Comparison of ENCODE assay signal across 10 cellular contexts in the genomic region with DNA sequence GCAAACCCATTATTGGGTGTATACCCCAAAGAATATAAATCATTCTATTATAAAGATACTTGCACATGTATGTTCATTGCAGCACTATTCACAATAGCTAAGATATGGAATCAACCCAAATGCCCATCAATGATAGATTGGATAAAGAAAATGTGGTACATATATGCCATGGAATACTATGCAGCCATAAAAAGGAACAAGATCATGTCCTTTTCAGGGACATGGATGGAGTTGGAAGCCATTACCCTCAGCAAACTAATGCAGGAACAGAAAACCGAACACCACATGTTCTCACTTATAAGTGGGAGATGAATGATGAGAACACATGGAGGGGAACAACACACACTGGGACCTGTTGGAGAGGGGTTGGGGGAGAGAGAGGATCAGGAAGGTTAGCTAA. TPM values are rescaled to one million over a fixed set of nuclear protein-coding genes. Genes with fewer than 3 reads are reported as not detected.
DNase-seq lines count a peak whose midpoint lies in the region; ATAC-seq and TF ChIP-seq lines count a peak whose summit lies in the region.
"Not testable (repeated sequence)": the region's sequence is repeated elsewhere in the genome, so short reads cannot be mapped to it uniquely, and the experiment has no call there.
"Had no signal": no experiment of that assay in that cellular context is flagged by ENCODE, and none has a peak within 500 bp of the region (broad histone marks: within the 10 kb centered on the region; RNA-seq: fewer than 3 reads in every experiment).

No MANE protein-coding gene starts in this region.

- not testable (repeated sequence) for H3K27ac ChIP-seq in CD4-positive, alpha-beta T cell (ENCODE audit: low read depth, low read length); CD8-positive, alpha-beta memory T cell (ENCODE audit: low read depth, low read length)

- not testable (repeated sequence) for H3K4me3 Mint-ChIP-seq in CD4-positive, alpha-beta T cell; T-cell; activated CD8-positive, alpha-beta T cell treated with anti-CD3 and anti-CD28 coated beads for 36 hours; activated naive CD8-positive, alpha-beta T cell treated with anti-CD3 and anti-CD28 coated beads for 36 hours; stimulated activated naive CD8-positive, alpha-beta T cell treated with anti-CD3 and anti-CD28 coated beads, Interleukin-15, Interleukin-2, amounts not matched to agents 100 ng/mL and 50 ng/mL, for 24 hours
- H3K4me3 Mint-ChIP-seq in CD8-positive, alpha-beta memory T cell = peak overlapping the region in 6 of 7 donors; percentile 13 to 86 (median 37)
- peak overlapping the region; percentile 93 for H3K4me3 Mint-ChIP-seq in activated T-helper 17 cell treated with anti-CD3 and anti-CD28 coated beads, Interleukin-2, amount 50 U/mL, for 72 hours
- peak overlapping the region; percentile 73 for H3K4me3 Mint-ChIP-seq in central memory CD8-positive, alpha-beta T cell

- H3K27ac Mint-ChIP-seq in CD4-positive, alpha-beta T cell = peak overlapping the region; percentile 83
- H3K27ac Mint-ChIP-seq in CD8-positive, alpha-beta memory T cell = peak overlapping the region; percentile 21 to 95 (median 78)
- peak overlapping the region; percentile 53 to 99 for H3K27ac Mint-ChIP-seq in T-cell
- H3K27ac Mint-ChIP-seq in activated CD8-positive, alpha-beta T cell treated with anti-CD3 and anti-CD28 coated beads for 36 hours = peak overlapping the region; percentile 34
- peak overlapping the region; percentile 32 for H3K27ac Mint-ChIP-seq in activated T-helper 17 cell treated with anti-CD3 and anti-CD28 coated beads, Interleukin-2, amount 50 U/mL, for 72 hours
- peak overlapping the region; percentile 16 for H3K27ac Mint-ChIP-seq in activated naive CD8-positive, alpha-beta T cell treated with anti-CD3 and anti-CD28 coated beads for 36 hours
- H3K27ac Mint-ChIP-seq in central memory CD8-positive, alpha-beta T cell (ENCODE audit: low read depth) = not testable (repeated sequence)
- peak overlapping the region; percentile 50 for H3K27ac Mint-ChIP-seq in stimulated activated naive CD8-positive, alpha-beta T cell treated with anti-CD3 and anti-CD28 coated beads, Interleukin-15, Interleukin-2, amounts not matched to agents 100 ng/mL and 50 ng/mL, for 24 hours

- CTCF ChIA-PET in CD4-positive, alpha-beta T cell (lab: Charles Lee); T-cell (lab: Charles Lee): not testable (repeated sequence)
- CTCF ChIA-PET in CD8-positive, alpha-beta memory T cell (lab: Charles Lee) = interaction anchor here (1.8 to 6.2 kb wide), 3 partner anchors 14 to 43 kb away, joined by 4 to 34 read pairs (median 20); no protein-coding TSS in a partner anchor
- CTCF ChIA-PET in activated CD8-positive, alpha-beta T cell treated with anti-CD3 and anti-CD28 coated beads for 36 hours (lab: Charles Lee) = interaction anchor here (1.0 to 9.5 kb wide), 4 partner anchors 14 to 56 kb away, joined by 3 to 100 read pairs (median 6); no protein-coding TSS in a partner anchor

- H3K4me1 Mint-ChIP-seq in CD4-positive, alpha-beta T cell (ENCODE audit: low read depth) = peaks cover 88% of the 10 kb centered on the region
- H3K4me1 Mint-ChIP-seq in CD8-positive, alpha-beta memory T cell = peaks cover 97 to 100% (median 100%) of the 10 kb centered on the region in 3 donors
- peaks cover 82 to 98% (median 96%) of the 10 kb centered on the region in 3 donors for H3K4me1 Mint-ChIP-seq in T-cell
- peaks cover 94% of the 10 kb centered on the region for H3K4me1 Mint-ChIP-seq in activated CD8-positive, alpha-beta T cell treated with anti-CD3 and anti-CD28 coated beads for 36 hours (ENCODE audit: low read depth)
- peaks cover 80% of the 10 kb centered on the region for H3K4me1 Mint-ChIP-seq in activated T-helper 17 cell treated with anti-CD3 and anti-CD28 coated beads, Interleukin-2, amount 50 U/mL, for 72 hours
- peaks cover 88% of the 10 kb centered on the region for H3K4me1 Mint-ChIP-seq in activated naive CD8-positive, alpha-beta T cell treated with anti-CD3 and anti-CD28 coated beads for 36 hours
- peaks cover 94% of the 10 kb centered on the region for H3K4me1 Mint-ChIP-seq in central memory CD8-positive, alpha-beta T cell
- peaks cover 100% of the 10 kb centered on the region for H3K4me1 Mint-ChIP-seq in stimulated activated naive CD8-positive, alpha-beta T cell treated with anti-CD3 and anti-CD28 coated beads, Interleukin-15, Interleukin-2, amounts not matched to agents 100 ng/mL and 50 ng/mL, for 24 hours (ENCODE audit: low read depth)

- intact Hi-C loops in CD4-positive, alpha-beta T cell (cut with DNase I, micrococcal nuclease); activated CD8-positive, alpha-beta T cell treated with anti-CD3 and anti-CD28 coated beads for 36 hours (cut with micrococcal nuclease): not testable (repeated sequence)

- ATAC-seq in CD4-positive, alpha-beta T cell (ENCODE audit: poor library complexity); T-cell (replicated peaks in 1 of 4); activated CD8-positive, alpha-beta T cell treated with anti-CD3 and anti-CD28 coated beads for 36 hours; activated T-helper 17 cell treated with anti-CD3 and anti-CD28 coated beads, Interleukin-2, amount 50 U/mL, for 72 hours (replicated peaks); central memory CD8-positive, alpha-beta T cell (replicated peaks; ENCODE audit: extremely low read depth, poor library complexity, severe bottlenecking): not testable (repeated sequence)

- peaks cover 87% of the 10 kb centered on the region for H3K4me1 ChIP-seq in CD8-positive, alpha-beta memory T cell (ENCODE audit: insufficient read depth, low read length)

- TF ChIP-seq CTCF in CD4-positive, alpha-beta T cell (IDR thresholded peaks at IDR 0.05); activated CD8-positive, alpha-beta T cell treated with anti-CD3 and anti-CD28 coated beads for 36 hours (IDR thresholded peaks at IDR 0.05): not testable (repeated sequence)

- H3K4me3 ChIP-seq in CD8-positive, alpha-beta memory T cell (ENCODE audit: low read length) = not testable (repeated sequence)

- DNase-seq in CD4-positive, alpha-beta T cell; CD8-positive, alpha-beta memory T cell; T-cell; activated CD8-positive, alpha-beta T cell treated with anti-CD3 and anti-CD28 coated beads for 36 hours; activated naive CD8-positive, alpha-beta T cell treated with anti-CD3 and anti-CD28 coated beads for 36 hours; central memory CD8-positive, alpha-beta T cell (ENCODE audit: low spot score in 2 of 2): not testable (repeated sequence)

- POLR2A ChIA-PET in CD4-positive, alpha-beta T cell (lab: Charles Lee) = interaction anchor here (0.7 to 12.1 kb wide), 4 partner anchors 9 to 35 kb away, joined by 3 to 189 read pairs (median 4); partner anchors contain the start of gene CD84
- POLR2A ChIA-PET in CD8-positive, alpha-beta memory T cell (lab: Charles Lee) = interaction anchor here (0.8 to 1.3 kb wide), 2 partner anchors 11 to 14 kb away, joined by 3 to 6 read pairs; no protein-coding TSS in a partner anchor
- POLR2A ChIA-PET in T-cell (lab: Charles Lee) = interaction anchor here (0.5 to 0.7 kb wide), 2 partner anchors 49 to 112 kb away, joined by 3 to 4 read pairs; no protein-coding TSS in a partner anchor
- POLR2A ChIA-PET in activated CD8-positive, alpha-beta T cell treated with anti-CD3 and anti-CD28 coated beads for 36 hours (lab: Charles Lee) = interaction anchor here (0.8 to 1.6 kb wide), 2 partner anchors 12 to 44 kb away, joined by 3 to 4 read pairs; no protein-coding TSS in a partner anchor

- H3K9me3 Mint-ChIP-seq in CD4-positive, alpha-beta T cell; T-cell; activated T-helper 17 cell treated with anti-CD3 and anti-CD28 coated beads, Interleukin-2, amount 50 U/mL, for 72 hours; central memory CD8-positive, alpha-beta T cell: not testable (repeated sequence)
- peaks cover 0 to 13% (median 8%) of the 10 kb centered on the region in 5 donors for H3K9me3 Mint-ChIP-seq in CD8-positive, alpha-beta memory T cell
- peaks cover 29% of the 10 kb centered on the region for H3K9me3 Mint-ChIP-seq in activated CD8-positive, alpha-beta T cell treated with anti-CD3 and anti-CD28 coated beads for 36 hours
- H3K9me3 Mint-ChIP-seq in activated naive CD8-positive, alpha-beta T cell treated with anti-CD3 and anti-CD28 coated beads for 36 hours = peaks cover 17% of the 10 kb centered on the region
- H3K9me3 Mint-ChIP-seq in stimulated activated naive CD8-positive, alpha-beta T cell treated with anti-CD3 and anti-CD28 coated beads, Interleukin-15, Interleukin-2, amounts not matched to agents 100 ng/mL and 50 ng/mL, for 24 hours = peaks cover 14% of the 10 kb centered on the region

- not testable (repeated sequence) for H3K27me3 ChIP-seq in CD4-positive, alpha-beta T cell (ENCODE audit: control insufficient read depth, insufficient read depth, low read length); CD8-positive, alpha-beta memory T cell (ENCODE audit: insufficient read depth, low read length, poor library complexity, severe bottlenecking)

- not testable (repeated sequence) for H3K36me3 ChIP-seq in CD8-positive, alpha-beta memory T cell (ENCODE audit: insufficient read depth, low read length)

- not testable (repeated sequence) for H3K27me3 Mint-ChIP-seq in CD4-positive, alpha-beta T cell; CD8-positive, alpha-beta memory T cell; T-cell; activated CD8-positive, alpha-beta T cell treated with anti-CD3 and anti-CD28 coated beads for 36 hours; activated T-helper 17 cell treated with anti-CD3 and anti-CD28 coated beads, Interleukin-2, amount 50 U/mL, for 72 hours; activated naive CD8-positive, alpha-beta T cell treated with anti-CD3 and anti-CD28 coated beads for 36 hours; central memory CD8-positive, alpha-beta T cell; stimulated activated naive CD8-positive, alpha-beta T cell treated with anti-CD3 and anti-CD28 coated beads, Interleukin-15, Interleukin-2, amounts not matched to agents 100 ng/mL and 50 ng/mL, for 24 hours

- not testable (repeated sequence) for H3K9me3 ChIP-seq in CD4-positive, alpha-beta T cell (ENCODE audit: control insufficient read depth, low read length); CD8-positive, alpha-beta memory T cell (ENCODE audit: low read length)

- H3K36me3 Mint-ChIP-seq in CD4-positive, alpha-beta T cell (ENCODE audit: low read depth) = peaks cover 86% of the 10 kb centered on the region
- peaks cover 32 to 67% (median 34%) of the 10 kb centered on the region in 3 donors for H3K36me3 Mint-ChIP-seq in CD8-positive, alpha-beta memory T cell
- peaks cover 53% of the 10 kb centered on the region for H3K36me3 Mint-ChIP-seq in T-cell
- peaks cover 63% of the 10 kb centered on the region for H3K36me3 Mint-ChIP-seq in activated CD8-positive, alpha-beta T cell treated with anti-CD3 and anti-CD28 coated beads for 36 hours (ENCODE audit: low read depth)
- peaks cover 70% of the 10 kb centered on the region for H3K36me3 Mint-ChIP-seq in activated T-helper 17 cell treated with anti-CD3 and anti-CD28 coated beads, Interleukin-2, amount 50 U/mL, for 72 hours (ENCODE audit: low read depth)
- H3K36me3 Mint-ChIP-seq in activated naive CD8-positive, alpha-beta T cell treated with anti-CD3 and anti-CD28 coated beads for 36 hours = peaks cover 82% of the 10 kb centered on the region
- peaks cover 41% of the 10 kb centered on the region for H3K36me3 Mint-ChIP-seq in central memory CD8-positive, alpha-beta T cell (ENCODE audit: insufficient read depth)
- peaks cover 89% of the 10 kb centered on the region for H3K36me3 Mint-ChIP-seq in stimulated activated naive CD8-positive, alpha-beta T cell treated with anti-CD3 and anti-CD28 coated beads, Interleukin-15, Interleukin-2, amounts not matched to agents 100 ng/mL and 50 ng/mL, for 24 hours (ENCODE audit: low read depth)

RNA-seq across cellular contexts. Expression of gene CD84, which starts 16.1 kb away (rescaled TPM):
- 10 to 100 TPM; 32.7 to 36.9 TPM for total RNA-seq in CD4-positive, alpha-beta T cell
- 10 to 100 TPM; 25.1 to 27.6 TPM for total RNA-seq in CD8-positive, alpha-beta memory T cell
- 58.1 TPM for polyA plus RNA-seq in CD8-positive, alpha-beta memory T cell
- 10 to 100 TPM; 47.5 to 97.4 (median 51.8) TPM for total RNA-seq in T-cell
- total RNA-seq in activated CD8-positive, alpha-beta T cell treated with anti-CD3 and anti-CD28 coated beads for 36 hours = 10 to 100 TPM; 18.1 to 20.1 TPM
- total RNA-seq in activated T-helper 17 cell treated with anti-CD3 and anti-CD28 coated beads, Interleukin-2, amount 50 U/mL, for 72 hours = 10 to 100 TPM; 15.7 to 37.3 TPM
- total RNA-seq in activated naive CD8-positive, alpha-beta T cell treated with anti-CD3 and anti-CD28 coated beads for 36 hours = 10 to 100 TPM; 13.5 to 13.7 TPM
- total RNA-seq: Caco-2 had no signal
- polyA plus RNA-seq: A549 had no signal

RNA-seq across cellular contexts. Expression of gene SLAMF6, which starts 40.2 kb away (rescaled TPM):
- total RNA-seq in CD4-positive, alpha-beta T cell = 1 to 10 TPM; 6.3 to 7.3 TPM
- 10 to 100 TPM; 28.3 to 30.7 TPM for total RNA-seq in CD8-positive, alpha-beta memory T cell
- polyA plus RNA-seq in CD8-positive, alpha-beta memory T cell = 201 TPM
- total RNA-seq in T-cell = 10 to 100 TPM; 39.9 to 53.0 (median 47.3) TPM
- total RNA-seq in activated CD8-positive, alpha-beta T cell treated with anti-CD3 and anti-CD28 coated beads for 36 hours = 10 to 100 TPM; 42.8 to 43.9 TPM
- total RNA-seq in activated T-helper 17 cell treated with anti-CD3 and anti-CD28 coated beads, Interleukin-2, amount 50 U/mL, for 72 hours = 10 to 100 TPM; 17.4 to 28.6 TPM
- 10 to 100 TPM; 46.8 to 48.1 TPM for total RNA-seq in activated naive CD8-positive, alpha-beta T cell treated with anti-CD3 and anti-CD28 coated beads for 36 hours
- total RNA-seq: Caco-2 had no signal
- polyA plus RNA-seq: A549 had no signal
